1 cellular context compared by ENCODE assay signal in the genomic region with DNA sequence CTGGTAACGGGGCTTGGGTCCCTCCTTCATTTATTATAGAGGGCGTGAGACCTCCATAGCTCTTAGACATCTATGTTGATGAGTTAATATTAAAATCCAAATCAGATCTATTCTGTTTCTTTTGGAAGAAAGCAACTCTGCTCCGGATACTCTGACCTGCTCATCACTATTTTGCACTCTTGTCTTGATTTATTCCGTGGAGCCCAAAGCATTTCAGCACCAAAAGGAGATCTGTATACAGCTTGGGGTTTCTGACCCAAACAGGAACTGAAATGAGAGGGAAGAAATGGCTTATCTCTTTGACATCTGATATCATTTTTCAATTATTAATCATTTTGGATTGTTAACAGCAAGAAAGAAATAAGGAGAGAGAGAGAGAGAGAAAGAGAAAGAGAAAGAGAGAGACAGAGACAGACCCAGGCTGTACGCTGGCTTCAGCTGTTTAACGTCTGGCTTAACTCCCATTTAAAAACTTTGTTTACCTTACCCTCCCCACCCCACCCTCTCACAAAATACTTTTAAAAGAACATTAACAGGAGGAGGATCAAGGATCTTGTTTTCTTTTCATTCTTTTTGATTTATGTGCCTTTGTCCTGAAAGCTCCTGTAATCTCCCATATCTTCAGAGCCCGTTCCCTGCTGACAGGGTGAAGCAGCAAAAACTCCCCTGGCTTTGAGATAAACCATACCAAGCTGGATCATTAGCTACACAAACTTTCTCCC.
TF ChIP-seq lines count a peak whose summit lies in the region.

No MANE protein-coding gene starts in this region.

TF ChIP-seq in HEK293, 187 proteins besides CTCF, POLR2A, EP300 and RAD21 (continued from another document and continues in another):
- TF ChIP-seq, protein P1, sequence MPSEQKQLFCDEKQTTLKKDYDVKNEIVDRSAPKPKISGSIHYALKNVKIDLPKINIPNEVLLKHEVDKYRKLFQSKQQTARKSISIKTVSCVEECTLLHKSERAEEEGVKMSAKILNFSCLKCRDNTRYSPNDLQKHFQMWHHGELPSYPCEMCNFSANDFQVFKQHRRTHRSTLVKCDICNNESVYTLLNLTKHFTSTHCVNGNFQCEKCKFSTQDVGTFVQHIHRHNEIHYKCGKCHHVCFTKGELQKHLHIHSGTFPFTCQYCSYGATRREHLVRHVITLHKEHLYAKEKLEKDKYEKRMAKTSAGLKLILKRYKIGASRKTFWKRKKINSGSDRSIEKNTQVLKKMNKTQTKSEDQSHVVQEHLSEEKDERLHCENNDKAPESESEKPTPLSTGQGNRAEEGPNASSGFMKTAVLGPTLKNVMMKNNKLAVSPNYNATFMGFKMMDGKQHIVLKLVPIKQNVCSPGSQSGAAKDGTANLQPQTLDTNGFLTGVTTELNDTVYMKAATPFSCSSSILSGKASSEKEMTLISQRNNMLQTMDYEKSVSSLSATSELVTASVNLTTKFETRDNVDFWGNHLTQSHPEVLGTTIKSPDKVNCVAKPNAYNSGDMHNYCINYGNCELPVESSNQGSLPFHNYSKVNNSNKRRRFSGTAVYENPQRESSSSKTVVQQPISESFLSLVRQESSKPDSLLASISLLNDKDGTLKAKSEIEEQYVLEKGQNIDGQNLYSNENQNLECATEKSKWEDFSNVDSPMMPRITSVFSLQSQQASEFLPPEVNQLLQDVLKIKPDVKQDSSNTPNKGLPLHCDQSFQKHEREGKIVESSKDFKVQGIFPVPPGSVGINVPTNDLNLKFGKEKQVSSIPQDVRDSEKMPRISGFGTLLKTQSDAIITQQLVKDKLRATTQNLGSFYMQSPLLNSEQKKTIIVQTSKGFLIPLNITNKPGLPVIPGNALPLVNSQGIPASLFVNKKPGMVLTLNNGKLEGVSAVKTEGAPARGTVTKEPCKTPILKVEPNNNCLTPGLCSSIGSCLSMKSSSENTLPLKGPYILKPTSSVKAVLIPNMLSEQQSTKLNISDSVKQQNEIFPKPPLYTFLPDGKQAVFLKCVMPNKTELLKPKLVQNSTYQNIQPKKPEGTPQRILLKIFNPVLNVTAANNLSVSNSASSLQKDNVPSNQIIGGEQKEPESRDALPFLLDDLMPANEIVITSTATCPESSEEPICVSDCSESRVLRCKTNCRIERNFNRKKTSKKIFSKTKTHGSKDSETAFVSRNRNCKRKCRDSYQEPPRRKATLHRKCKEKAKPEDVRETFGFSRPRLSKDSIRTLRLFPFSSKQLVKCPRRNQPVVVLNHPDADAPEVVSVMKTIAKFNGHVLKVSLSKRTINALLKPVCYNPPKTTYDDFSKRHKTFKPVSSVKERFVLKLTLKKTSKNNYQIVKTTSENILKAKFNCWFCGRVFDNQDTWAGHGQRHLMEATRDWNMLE (tag by site-specific recombination; conservative IDR thresholded peaks at IDR 0.05; ENCODE audit: low read depth) = no peak
- TF ChIP-seq KLF16 (tag by site-specific recombination; IDR thresholded peaks at IDR 0.05) (no peak), ZNF514 (tag by site-specific recombination; IDR thresholded peaks at IDR 0.05) (no peak), ZNF610 (tag by site-specific recombination; IDR thresholded peaks at IDR 0.05; ENCODE audit: borderline replicate concordance) (no peak), TCF7L2 (IDR thresholded peaks at IDR 0.05; ENCODE audit: borderline replicate concordance, low read depth, low read length) (peak; percentile 92), BCL11B (tag by site-specific recombination; IDR thresholded peaks at IDR 0.05; ENCODE audit: low read depth) (no peak), ZNF2 (tag by site-specific recombination; IDR thresholded peaks at IDR 0.05) (no peak), ZNF23 (tag by site-specific recombination; IDR thresholded peaks at IDR 0.05; ENCODE audit: borderline replicate concordance) (no peak), ZSCAN30 (tag by site-specific recombination; IDR thresholded peaks at IDR 0.05) (no peak), WT1 (tag by site-specific recombination; IDR thresholded peaks at IDR 0.05) (peak; percentile 100), ZNF544 (tag by site-specific recombination; IDR thresholded peaks at IDR 0.05) (no peak), SP3 (tag by site-specific recombination; IDR thresholded peaks at IDR 0.05) (no peak), KLF9 (tag by site-specific recombination; IDR thresholded peaks at IDR 0.05; ENCODE audit: low read depth) (no peak), ZFP41 (tag by site-specific recombination; IDR thresholded peaks at IDR 0.05; ENCODE audit: borderline replicate concordance) (no peak), ZNF132 (tag by site-specific recombination; IDR thresholded peaks at IDR 0.05; ENCODE audit: borderline replicate concordance) (no peak), ZNF10 (tag by site-specific recombination; IDR thresholded peaks at IDR 0.05) (peak; percentile 88), TRIM28 (IDR thresholded peaks at IDR 0.05; ENCODE audit: borderline replicate concordance, low read length) (peak; percentile 66; the same call in 1 of the 2 replicates), ZNF792 (tag by site-specific recombination; IDR thresholded peaks at IDR 0.05) (no peak), MEIS1 (CRISPR knock-in tag; IDR thresholded peaks at IDR 0.05; ENCODE audit: borderline replicate concordance) (peak; percentile 49; the same call in 1 of the 2 replicates), ZNF24 (tag by site-specific recombination; IDR thresholded peaks at IDR 0.05) (no peak), ZNF660 (tag by site-specific recombination; IDR thresholded peaks at IDR 0.05) (no peak), ZNF202 (tag by site-specific recombination; IDR thresholded peaks at IDR 0.05; ENCODE audit: borderline replicate concordance) (no peak), ZNF146 (tag by site-specific recombination; IDR thresholded peaks at IDR 0.05) (no peak), ZNF623 (tag by site-specific recombination; IDR thresholded peaks at IDR 0.05) (no peak), OVOL3 (tag by site-specific recombination; IDR thresholded peaks at IDR 0.05) (peak; percentile 51; the same call in 1 of the 2 replicates), ZNF529 (tag by site-specific recombination; IDR thresholded peaks at IDR 0.05; ENCODE audit: insufficient replicate concordance) (no peak), ZNF138 (tag by site-specific recombination; IDR thresholded peaks at IDR 0.05; ENCODE audit: borderline replicate concordance) (no peak)
- TF ChIP-seq, protein P2, sequence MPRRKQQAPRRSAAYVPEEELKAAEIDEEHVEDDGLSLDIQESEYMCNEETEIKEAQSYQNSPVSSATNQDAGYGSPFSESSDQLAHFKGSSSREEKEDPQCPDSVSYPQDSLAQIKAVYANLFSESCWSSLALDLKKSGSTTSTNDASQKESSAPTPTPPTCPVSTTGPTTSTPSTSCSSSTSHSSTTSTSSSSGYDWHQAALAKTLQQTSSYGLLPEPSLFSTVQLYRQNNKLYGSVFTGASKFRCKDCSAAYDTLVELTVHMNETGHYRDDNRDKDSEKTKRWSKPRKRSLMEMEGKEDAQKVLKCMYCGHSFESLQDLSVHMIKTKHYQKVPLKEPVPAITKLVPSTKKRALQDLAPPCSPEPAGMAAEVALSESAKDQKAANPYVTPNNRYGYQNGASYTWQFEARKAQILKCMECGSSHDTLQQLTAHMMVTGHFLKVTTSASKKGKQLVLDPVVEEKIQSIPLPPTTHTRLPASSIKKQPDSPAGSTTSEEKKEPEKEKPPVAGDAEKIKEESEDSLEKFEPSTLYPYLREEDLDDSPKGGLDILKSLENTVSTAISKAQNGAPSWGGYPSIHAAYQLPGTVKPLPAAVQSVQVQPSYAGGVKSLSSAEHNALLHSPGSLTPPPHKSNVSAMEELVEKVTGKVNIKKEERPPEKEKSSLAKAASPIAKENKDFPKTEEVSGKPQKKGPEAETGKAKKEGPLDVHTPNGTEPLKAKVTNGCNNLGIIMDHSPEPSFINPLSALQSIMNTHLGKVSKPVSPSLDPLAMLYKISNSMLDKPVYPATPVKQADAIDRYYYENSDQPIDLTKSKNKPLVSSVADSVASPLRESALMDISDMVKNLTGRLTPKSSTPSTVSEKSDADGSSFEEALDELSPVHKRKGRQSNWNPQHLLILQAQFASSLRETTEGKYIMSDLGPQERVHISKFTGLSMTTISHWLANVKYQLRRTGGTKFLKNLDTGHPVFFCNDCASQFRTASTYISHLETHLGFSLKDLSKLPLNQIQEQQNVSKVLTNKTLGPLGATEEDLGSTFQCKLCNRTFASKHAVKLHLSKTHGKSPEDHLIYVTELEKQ (tag by site-specific recombination; IDR thresholded peaks at IDR 0.05; ENCODE audit: borderline replicate concordance) = no peak
- TF ChIP-seq, protein P3, sequence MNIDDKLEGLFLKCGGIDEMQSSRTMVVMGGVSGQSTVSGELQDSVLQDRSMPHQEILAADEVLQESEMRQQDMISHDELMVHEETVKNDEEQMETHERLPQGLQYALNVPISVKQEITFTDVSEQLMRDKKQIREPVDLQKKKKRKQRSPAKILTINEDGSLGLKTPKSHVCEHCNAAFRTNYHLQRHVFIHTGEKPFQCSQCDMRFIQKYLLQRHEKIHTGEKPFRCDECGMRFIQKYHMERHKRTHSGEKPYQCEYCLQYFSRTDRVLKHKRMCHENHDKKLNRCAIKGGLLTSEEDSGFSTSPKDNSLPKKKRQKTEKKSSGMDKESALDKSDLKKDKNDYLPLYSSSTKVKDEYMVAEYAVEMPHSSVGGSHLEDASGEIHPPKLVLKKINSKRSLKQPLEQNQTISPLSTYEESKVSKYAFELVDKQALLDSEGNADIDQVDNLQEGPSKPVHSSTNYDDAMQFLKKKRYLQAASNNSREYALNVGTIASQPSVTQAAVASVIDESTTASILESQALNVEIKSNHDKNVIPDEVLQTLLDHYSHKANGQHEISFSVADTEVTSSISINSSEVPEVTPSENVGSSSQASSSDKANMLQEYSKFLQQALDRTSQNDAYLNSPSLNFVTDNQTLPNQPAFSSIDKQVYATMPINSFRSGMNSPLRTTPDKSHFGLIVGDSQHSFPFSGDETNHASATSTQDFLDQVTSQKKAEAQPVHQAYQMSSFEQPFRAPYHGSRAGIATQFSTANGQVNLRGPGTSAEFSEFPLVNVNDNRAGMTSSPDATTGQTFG (tag by site-specific recombination; IDR thresholded peaks at IDR 0.05; ENCODE audit: borderline replicate concordance) = no peak
- TF ChIP-seq, protein P4, sequence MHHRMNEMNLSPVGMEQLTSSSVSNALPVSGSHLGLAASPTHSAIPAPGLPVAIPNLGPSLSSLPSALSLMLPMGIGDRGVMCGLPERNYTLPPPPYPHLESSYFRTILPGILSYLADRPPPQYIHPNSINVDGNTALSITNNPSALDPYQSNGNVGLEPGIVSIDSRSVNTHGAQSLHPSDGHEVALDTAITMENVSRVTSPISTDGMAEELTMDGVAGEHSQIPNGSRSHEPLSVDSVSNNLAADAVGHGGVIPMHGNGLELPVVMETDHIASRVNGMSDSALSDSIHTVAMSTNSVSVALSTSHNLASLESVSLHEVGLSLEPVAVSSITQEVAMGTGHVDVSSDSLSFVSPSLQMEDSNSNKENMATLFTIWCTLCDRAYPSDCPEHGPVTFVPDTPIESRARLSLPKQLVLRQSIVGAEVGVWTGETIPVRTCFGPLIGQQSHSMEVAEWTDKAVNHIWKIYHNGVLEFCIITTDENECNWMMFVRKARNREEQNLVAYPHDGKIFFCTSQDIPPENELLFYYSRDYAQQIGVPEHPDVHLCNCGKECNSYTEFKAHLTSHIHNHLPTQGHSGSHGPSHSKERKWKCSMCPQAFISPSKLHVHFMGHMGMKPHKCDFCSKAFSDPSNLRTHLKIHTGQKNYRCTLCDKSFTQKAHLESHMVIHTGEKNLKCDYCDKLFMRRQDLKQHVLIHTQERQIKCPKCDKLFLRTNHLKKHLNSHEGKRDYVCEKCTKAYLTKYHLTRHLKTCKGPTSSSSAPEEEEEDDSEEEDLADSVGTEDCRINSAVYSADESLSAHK (tag by site-specific recombination; IDR thresholded peaks at IDR 0.05) = peak; percentile 49
- TF ChIP-seq, protein P5, sequence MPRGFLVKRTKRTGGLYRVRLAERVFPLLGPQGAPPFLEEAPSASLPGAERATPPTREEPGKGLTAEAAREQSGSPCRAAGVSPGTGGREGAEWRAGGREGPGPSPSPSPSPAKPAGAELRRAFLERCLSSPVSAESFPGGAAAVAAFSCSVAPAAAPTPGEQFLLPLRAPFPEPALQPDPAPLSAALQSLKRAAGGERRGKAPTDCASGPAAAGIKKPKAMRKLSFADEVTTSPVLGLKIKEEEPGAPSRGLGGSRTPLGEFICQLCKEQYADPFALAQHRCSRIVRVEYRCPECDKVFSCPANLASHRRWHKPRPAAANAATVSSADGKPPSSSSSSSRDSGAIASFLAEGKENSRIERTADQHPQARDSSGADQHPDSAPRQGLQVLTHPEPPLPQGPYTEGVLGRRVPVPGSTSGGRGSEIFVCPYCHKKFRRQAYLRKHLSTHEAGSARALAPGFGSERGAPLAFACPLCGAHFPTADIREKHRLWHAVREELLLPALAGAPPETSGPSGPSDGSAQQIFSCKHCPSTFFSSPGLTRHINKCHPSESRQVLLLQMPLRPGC (tag by site-specific recombination; IDR thresholded peaks at IDR 0.05) = no peak
- TF ChIP-seq, protein P6, sequence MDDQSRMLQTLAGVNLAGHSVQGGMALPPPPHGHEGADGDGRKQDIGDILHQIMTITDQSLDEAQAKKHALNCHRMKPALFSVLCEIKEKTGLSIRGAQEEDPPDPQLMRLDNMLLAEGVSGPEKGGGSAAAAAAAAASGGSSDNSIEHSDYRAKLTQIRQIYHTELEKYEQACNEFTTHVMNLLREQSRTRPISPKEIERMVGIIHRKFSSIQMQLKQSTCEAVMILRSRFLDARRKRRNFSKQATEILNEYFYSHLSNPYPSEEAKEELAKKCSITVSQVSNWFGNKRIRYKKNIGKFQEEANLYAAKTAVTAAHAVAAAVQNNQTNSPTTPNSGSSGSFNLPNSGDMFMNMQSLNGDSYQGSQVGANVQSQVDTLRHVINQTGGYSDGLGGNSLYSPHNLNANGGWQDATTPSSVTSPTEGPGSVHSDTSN (CRISPR knock-in tag; IDR thresholded peaks at IDR 0.05) = no peak
- TF ChIP-seq, protein P7, sequence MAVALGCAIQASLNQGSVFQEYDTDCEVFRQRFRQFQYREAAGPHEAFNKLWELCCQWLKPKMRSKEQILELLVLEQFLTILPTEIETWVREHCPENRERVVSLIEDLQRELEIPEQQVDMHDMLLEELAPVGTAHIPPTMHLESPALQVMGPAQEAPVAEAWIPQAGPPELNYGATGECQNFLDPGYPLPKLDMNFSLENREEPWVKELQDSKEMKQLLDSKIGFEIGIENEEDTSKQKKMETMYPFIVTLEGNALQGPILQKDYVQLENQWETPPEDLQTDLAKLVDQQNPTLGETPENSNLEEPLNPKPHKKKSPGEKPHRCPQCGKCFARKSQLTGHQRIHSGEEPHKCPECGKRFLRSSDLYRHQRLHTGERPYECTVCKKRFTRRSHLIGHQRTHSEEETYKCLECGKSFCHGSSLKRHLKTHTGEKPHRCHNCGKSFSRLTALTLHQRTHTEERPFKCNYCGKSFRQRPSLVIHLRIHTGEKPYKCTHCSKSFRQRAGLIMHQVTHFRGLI (tag by site-specific recombination; IDR thresholded peaks at IDR 0.05) = no peak
- TF ChIP-seq, protein P8, sequence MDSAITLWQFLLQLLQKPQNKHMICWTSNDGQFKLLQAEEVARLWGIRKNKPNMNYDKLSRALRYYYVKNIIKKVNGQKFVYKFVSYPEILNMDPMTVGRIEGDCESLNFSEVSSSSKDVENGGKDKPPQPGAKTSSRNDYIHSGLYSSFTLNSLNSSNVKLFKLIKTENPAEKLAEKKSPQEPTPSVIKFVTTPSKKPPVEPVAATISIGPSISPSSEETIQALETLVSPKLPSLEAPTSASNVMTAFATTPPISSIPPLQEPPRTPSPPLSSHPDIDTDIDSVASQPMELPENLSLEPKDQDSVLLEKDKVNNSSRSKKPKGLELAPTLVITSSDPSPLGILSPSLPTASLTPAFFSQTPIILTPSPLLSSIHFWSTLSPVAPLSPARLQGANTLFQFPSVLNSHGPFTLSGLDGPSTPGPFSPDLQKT (IDR thresholded peaks at IDR 0.05; ENCODE audit: borderline replicate concordance, low read depth, low read length) = no peak
